In the genomic region with DNA sequence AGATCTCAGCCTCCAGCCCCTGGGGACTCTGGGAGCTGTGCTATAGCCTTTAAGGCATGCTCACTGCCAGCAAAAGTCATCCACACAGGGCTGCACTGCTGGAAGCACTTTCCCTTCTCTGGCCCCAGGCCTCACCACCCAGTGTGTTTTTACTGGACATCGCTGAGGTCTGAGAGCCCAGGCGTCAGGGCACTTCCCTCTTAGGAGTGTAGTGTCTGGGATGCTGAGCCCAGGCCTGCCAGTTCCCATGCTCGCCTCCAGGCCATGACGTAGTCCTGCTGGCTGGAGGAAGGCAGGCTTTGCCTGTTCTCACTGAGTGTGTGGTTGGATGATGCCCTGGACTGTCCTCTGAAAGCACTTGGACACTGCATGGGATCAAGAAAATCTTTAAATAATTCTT, we compare ENCODE assay signal across 15 cellular contexts.
DNase-seq lines count a peak whose midpoint lies in the region; ATAC-seq and TF ChIP-seq lines count a peak whose summit lies in the region.
"Had no signal": no experiment of that assay in that cellular context is flagged by ENCODE, and none has a peak within 500 bp of the region (broad histone marks: within the 10 kb centered on the region; RNA-seq: fewer than 3 reads in every experiment).

No MANE protein-coding gene starts in this region.

- no peaks in the 10 kb centered on the region for H3K79me1 ChIP-seq in neuronal stem cell (ENCODE audit: low read depth, low read length)

- H2BK5ac ChIP-seq in neuronal stem cell (ENCODE audit: low read length), result no peak overlapping the region

- H2BK120ac ChIP-seq in neuronal stem cell (ENCODE audit: low read depth, low read length), result no peak overlapping the region

- no peak overlapping the region for H3K4me3 ChIP-seq in ACC112 (ENCODE audit: low read depth, low read length)
- H3K4me3 ChIP-seq in fibroblast of villous mesenchyme (ENCODE audit: low read depth, low read length), result no peak overlapping the region
- H3K4me3 ChIP-seq in neuronal stem cell (ENCODE audit: low read length in 2 of 2), result no peak overlapping the region
- H3K4me3 ChIP-seq: prostate gland had no signal

- no peaks in the 10 kb centered on the region for H3K36me3 Mint-ChIP-seq in MCF 10A (ENCODE audit: insufficient read depth, unreplicated experiment)

- no peak overlapping the region for H2AK5ac ChIP-seq in neuronal stem cell (ENCODE audit: low read depth, low read length)

- intact Hi-C loops in MCF 10A (cut with micrococcal nuclease), result loop anchor here (5.0 kb wide), 1 partner anchor 69 kb away; no protein-coding TSS in a partner anchor

- no peaks in the 10 kb centered on the region for H3K27me3 Mint-ChIP-seq in MCF 10A (ENCODE audit: insufficient read depth, unreplicated experiment)

- TF ChIP-seq CTCF in fibroblast of villous mesenchyme (IDR thresholded peaks at IDR 0.05; ENCODE audit: insufficient read depth, low read depth, low read length) (no peak), MCF 10A (IDR thresholded peaks at IDR 0.05; ENCODE audit: unreplicated experiment) (no peak)

- H3K36me3 ChIP-seq in ACC112 (ENCODE audit: insufficient read depth, low read length) (no peaks in the 10 kb centered on the region), neuronal stem cell (replicated peaks in 1 of 2; ENCODE audit: control insufficient read depth in 2 of 2, insufficient read depth in 2 of 2, low read length in 2 of 2) (no peaks in the 10 kb centered on the region)
- H3K36me3 ChIP-seq: prostate gland had no signal

- H3K4me1 ChIP-seq in ACC112 (ENCODE audit: control insufficient read depth, insufficient read depth, low read length, unreplicated experiment) (peaks cover 47% of the 10 kb centered on the region), neuronal stem cell (ENCODE audit: control insufficient read depth in 2 of 2, insufficient read depth in 1 of 2, low read depth in 1 of 2, low read length in 2 of 2) (no peaks in the 10 kb centered on the region)
- H3K4me1 ChIP-seq: prostate gland had no signal

- H3K4me1 Mint-ChIP-seq in MCF 10A (ENCODE audit: insufficient read depth, unreplicated experiment), result peaks cover 32% of the 10 kb centered on the region

- H3K9me3 Mint-ChIP-seq in MCF 10A (ENCODE audit: unreplicated experiment), result no peaks in the 10 kb centered on the region

- no peak overlapping the region for H3K4ac ChIP-seq in neuronal stem cell (ENCODE audit: low read length)

- ATAC-seq in SK-N-SH treated with all-trans-retinoic acid at 6 μM for 48 hours, result peak; percentile 74
- no peak for ATAC-seq in GM18858 (IDR thresholded peaks at IDR 0.05; ENCODE audit: unreplicated experiment)
- no peak for ATAC-seq in HG03439 (IDR thresholded peaks at IDR 0.05; ENCODE audit: unreplicated experiment)

- CTCF ChIA-PET in MCF 10A (lab: Yijun Ruan, JAX), result no interaction called here

- H2BK15ac ChIP-seq in neuronal stem cell (ENCODE audit: low read length), result no peak overlapping the region

- peak overlapping the region; percentile 57 for H3K18ac ChIP-seq in neuronal stem cell (ENCODE audit: low read length)

- no peak overlapping the region for H4K8ac ChIP-seq in neuronal stem cell (ENCODE audit: low read depth, low read length)

- H2BK12ac ChIP-seq in neuronal stem cell (ENCODE audit: low read length), result no peak overlapping the region

- H3K27ac ChIP-seq in ACC112 (ENCODE audit: low read depth, low read length) (peak overlapping the region; percentile 80), neuronal stem cell (replicated peaks; ENCODE audit: low read length) (no peak overlapping the region)

- H3K9me3 ChIP-seq in neuronal stem cell (replicated peaks in 1 of 2; ENCODE audit: control insufficient read depth in 2 of 2, insufficient read depth in 1 of 2, low read depth in 1 of 2, low read length in 2 of 2), result no peaks in the 10 kb centered on the region
- H3K9me3 ChIP-seq: prostate gland had no signal

- DNase-seq in fibroblast of villous mesenchyme (ENCODE audit: low read depth) (peak; percentile 80), neuronal stem cell (ENCODE audit: low spot score) (no peak), MCF 10A (ENCODE audit: unreplicated experiment) (no peak), SW480 (ENCODE audit: low spot score) (no peak)
- DNase-seq: 8988T; activated CD8-positive, alpha-beta memory T cell treated with anti-CD3 and anti-CD28 coated beads for 24 hours; amygdala; erythroblast; NCI-H146; T-helper 1 cell had no signal

- H3K23ac ChIP-seq in neuronal stem cell (ENCODE audit: low read depth, low read length, poor library complexity), result no peak overlapping the region

- no peaks in the 10 kb centered on the region for H3K79me2 ChIP-seq in ACC112 (ENCODE audit: control insufficient read depth, insufficient read depth, low read length, unreplicated experiment)

- POLR2A ChIA-PET in MCF 10A (lab: Yijun Ruan, JAX), result interaction anchor here (0.6 to 1.0 kb wide), 2 partner anchors 16 to 184 kb away, joined by 3 read pairs; no protein-coding TSS in a partner anchor

- H4K91ac ChIP-seq in neuronal stem cell (ENCODE audit: low read depth, low read length, poor library complexity), result no peak overlapping the region

- H2AFZ ChIP-seq in ACC112 (ENCODE audit: low read length, unreplicated experiment), result peak overlapping the region; percentile 9
- no peak overlapping the region for H2AFZ ChIP-seq in neuronal stem cell (ENCODE audit: low read length)

- no peak overlapping the region for H3K4me2 ChIP-seq in neuronal stem cell (ENCODE audit: insufficient read depth, low read length, poor library complexity, severe bottlenecking)

- no TSS peak for BruUV-seq in MCF 10A (replicated peaks; lab: Mats Ljungman, UMichigan)

- WGBS in neuronal stem cell (ENCODE audit: extremely low coverage in 2 of 2, insufficient read length in 2 of 2, insufficient replicate concordance in 1 of 2), 2 donors, result no CpG with 5 or more reads among the region's 4 CpGs

- H3K27me3 ChIP-seq in ACC112 (ENCODE audit: insufficient read depth, low read length) (no peaks in the 10 kb centered on the region), neuronal stem cell (ENCODE audit: control insufficient read depth in 3 of 3, insufficient read depth in 3 of 3, low read depth in 1 of 3, low read length in 3 of 3) (no peaks in the 10 kb centered on the region)

- no peak overlapping the region for H3K27ac Mint-ChIP-seq in MCF 10A (ENCODE audit: low read depth, unreplicated experiment)

- no peak overlapping the region for H3K4me3 Mint-ChIP-seq in MCF 10A (ENCODE audit: unreplicated experiment)

- no peak overlapping the region for H3K14ac ChIP-seq in neuronal stem cell (ENCODE audit: low read length)

- no peak overlapping the region for H3K9ac ChIP-seq in neuronal stem cell (ENCODE audit: low read depth, low read length, poor library complexity)

TF ChIP-seq in SK-N-SH treated with all-trans-retinoic acid at 6 μM for 48 hours, 23 proteins besides CTCF, POLR2A, EP300 and RAD21:
- no peak for TF ChIP-seq SNAI2 (CRISPR knock-in tag; IDR thresholded peaks at IDR 0.05)
- TF ChIP-seq ESRRG (CRISPR knock-in tag; IDR thresholded peaks at IDR 0.05), result no peak
- TF ChIP-seq, protein P1, sequence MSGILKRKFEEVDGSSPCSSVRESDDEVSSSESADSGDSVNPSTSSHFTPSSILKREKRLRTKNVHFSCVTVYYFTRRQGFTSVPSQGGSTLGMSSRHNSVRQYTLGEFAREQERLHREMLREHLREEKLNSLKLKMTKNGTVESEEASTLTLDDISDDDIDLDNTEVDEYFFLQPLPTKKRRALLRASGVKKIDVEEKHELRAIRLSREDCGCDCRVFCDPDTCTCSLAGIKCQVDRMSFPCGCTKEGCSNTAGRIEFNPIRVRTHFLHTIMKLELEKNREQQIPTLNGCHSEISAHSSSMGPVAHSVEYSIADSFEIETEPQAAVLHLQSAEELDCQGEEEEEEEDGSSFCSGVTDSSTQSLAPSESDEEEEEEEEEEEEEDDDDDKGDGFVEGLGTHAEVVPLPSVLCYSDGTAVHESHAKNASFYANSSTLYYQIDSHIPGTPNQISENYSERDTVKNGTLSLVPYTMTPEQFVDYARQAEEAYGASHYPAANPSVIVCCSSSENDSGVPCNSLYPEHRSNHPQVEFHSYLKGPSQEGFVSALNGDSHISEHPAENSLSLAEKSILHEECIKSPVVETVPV (CRISPR knock-in tag; IDR thresholded peaks at IDR 0.05), result no peak
- TF ChIP-seq ARNTL (CRISPR knock-in tag; IDR thresholded peaks at IDR 0.05; ENCODE audit: borderline replicate concordance, low read depth), result no peak
